In the genomic region with DNA sequence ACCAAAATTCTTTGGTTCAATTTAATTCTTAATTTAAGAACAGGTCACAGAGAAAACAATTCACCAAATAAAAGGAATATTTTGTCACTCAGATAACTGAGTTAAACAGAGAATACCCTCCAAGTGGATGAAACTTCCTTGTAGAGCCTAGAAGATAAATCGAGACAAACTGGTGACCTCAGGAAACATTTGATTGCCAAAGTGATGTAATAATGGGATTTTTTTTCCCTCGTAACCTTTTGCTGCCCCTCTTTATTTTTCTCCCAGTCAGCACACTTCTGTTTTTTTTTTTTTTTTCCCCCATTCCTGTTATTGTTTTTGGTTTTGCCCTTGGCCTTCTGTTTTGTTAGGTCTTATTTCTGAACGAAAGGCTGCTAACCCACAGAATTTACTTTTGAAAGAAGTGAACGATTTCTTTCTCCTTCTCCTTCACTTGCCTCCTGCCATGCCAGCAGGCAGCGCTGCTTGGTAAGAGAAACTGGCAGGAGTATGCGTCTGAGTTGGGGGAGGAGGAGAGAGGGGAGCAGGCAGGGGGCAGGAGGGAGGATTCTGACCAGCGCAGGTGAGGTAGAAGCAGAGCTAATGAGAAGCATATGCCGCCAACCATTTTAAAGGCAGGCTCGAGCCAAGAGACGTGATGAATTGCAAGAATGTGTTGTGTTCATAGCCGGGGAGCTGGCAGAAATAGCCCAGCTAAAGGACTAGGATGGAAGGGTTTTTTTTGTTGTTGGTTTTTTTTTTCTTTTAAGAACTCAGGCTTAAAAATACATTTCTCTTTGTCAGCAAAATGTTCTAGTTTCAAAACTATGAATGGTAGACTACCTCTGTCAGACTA, we compare ENCODE assay signal across 8 cellular contexts.
DNase-seq lines count a peak whose midpoint lies in the region; ATAC-seq and TF ChIP-seq lines count a peak whose summit lies in the region.

No MANE protein-coding gene starts in this region.

- peaks cover 25% of the 10 kb centered on the region for H3K4me1 ChIP-seq in smooth muscle cell (ENCODE audit: low read depth)
- H3K4me1 ChIP-seq in Caco-2, result peaks cover 26% of the 10 kb centered on the region

- H3K9me3 ChIP-seq in smooth muscle cell (replicated peaks; ENCODE audit: low read depth) (no peaks in the 10 kb centered on the region), Caco-2 (0 out of 2 replicates have a peak, but pooled peaks cover 4% of the 10 kb centered on the region)

- H3F3A ChIP-seq in smooth muscle cell (ENCODE audit: low read depth), result no peaks in the 10 kb centered on the region

- no peak overlapping the region for H3K4me3 ChIP-seq in smooth muscle cell
- H3K4me3 ChIP-seq in Caco-2 (ENCODE audit: low read depth, low read length), result no peak overlapping the region

- H3K27me3 Mint-ChIP-seq in Caco-2 (ENCODE audit: insufficient read depth, unreplicated experiment), result no peaks in the 10 kb centered on the region

- POLR2A ChIA-PET in Caco-2 (lab: Charles Lee), result no interaction called here

- no peaks in the 10 kb centered on the region for H3K36me3 ChIP-seq in smooth muscle cell (ENCODE audit: low read depth)
- peaks cover 1% of the 10 kb centered on the region; the same call in 1 of the 2 replicates for H3K36me3 ChIP-seq in Caco-2 (ENCODE audit: control insufficient read depth, insufficient read depth, low read length)

- peak overlapping the region; percentile 53 for H3K27ac ChIP-seq in smooth muscle cell (ENCODE audit: low read depth)

- peak; percentile 3 for TF ChIP-seq CTCF in smooth muscle cell (IDR thresholded peaks at IDR 0.05; ENCODE audit: borderline replicate concordance, insufficient read depth, poor library complexity, severe bottlenecking)
- no peak for TF ChIP-seq CTCF in Caco-2 (IDR thresholded peaks at IDR 0.05; ENCODE audit: insufficient read depth in 1 of 2, low read depth in 1 of 2, low read length in 1 of 2, severe bottlenecking in 1 of 2, unreplicated experiment in 1 of 2)

- no peak overlapping the region for H2AFZ ChIP-seq in smooth muscle cell (ENCODE audit: low read depth)

- H3K4me3 Mint-ChIP-seq in Caco-2 (ENCODE audit: unreplicated experiment), result no peak overlapping the region

- no peak for ATAC-seq in GM21717 (IDR thresholded peaks at IDR 0.05; ENCODE audit: unreplicated experiment)
- ATAC-seq in GM21825 (IDR thresholded peaks at IDR 0.05; ENCODE audit: unreplicated experiment), result no peak

- BruUV-seq in Caco-2 (replicated peaks; lab: Mats Ljungman, UMichigan), result no TSS peak

- peaks cover 47% of the 10 kb centered on the region for H3K79me2 ChIP-seq in smooth muscle cell (ENCODE audit: low read depth)

- H4K20me1 ChIP-seq in smooth muscle cell (ENCODE audit: low read depth), result no peaks in the 10 kb centered on the region

- H3K27ac Mint-ChIP-seq in Caco-2 (ENCODE audit: unreplicated experiment), result no peak overlapping the region

- peak overlapping the region; percentile 1 for H3K9ac ChIP-seq in smooth muscle cell (ENCODE audit: low read depth)

- H3K27me3 ChIP-seq in smooth muscle cell (ENCODE audit: low read depth), result no peaks in the 10 kb centered on the region
- H3K27me3 ChIP-seq in Caco-2 (replicated peaks; ENCODE audit: control insufficient read depth, insufficient read depth, low read length), result no peaks in the 10 kb centered on the region

- H3K4me2 ChIP-seq in smooth muscle cell, result peak overlapping the region; percentile 33

- peak; percentile 9 for DNase-seq in NCI-H1694 (lab: John Stamatoyannopoulos, UW)
- DNase-seq in brain pericyte (ENCODE audit: low read depth, low spot score), result peak; percentile 70
- peak; percentile 77 for DNase-seq in iris pigment epithelial cell (ENCODE audit: low read depth)
- no peak for DNase-seq in smooth muscle cell (lab: John Stamatoyannopoulos, UW; ENCODE audit: unreplicated experiment)
- DNase-seq in Caco-2, result no peak
- no peak for DNase-seq in GDM1 (lab: John Stamatoyannopoulos, UW)

- intact Hi-C loops in Caco-2 (cut with micrococcal nuclease; ENCODE audit: unreplicated experiment), result no loop called here

- 35% methylated on average over 11 of the region's 11 CpGs for WGBS in smooth muscle cell (ENCODE audit: low lambda C conversion rate)

- H3K4me1 Mint-ChIP-seq in Caco-2 (ENCODE audit: low read depth, unreplicated experiment), result peaks cover 34% of the 10 kb centered on the region

- H3K9me3 Mint-ChIP-seq in Caco-2 (ENCODE audit: unreplicated experiment), result no peaks in the 10 kb centered on the region

- CTCF ChIA-PET in Caco-2 (lab: Charles Lee), result no interaction called here

- H3K36me3 Mint-ChIP-seq in Caco-2 (ENCODE audit: insufficient read depth, unreplicated experiment), result peaks cover 5% of the 10 kb centered on the region

Comparison
In these comparisons a context has a peak if more than half of its experiments do, and no peak if none do; other contexts are left out.
1. DNase-seq: peak in NCI-H1694 (single experiment), brain pericyte (single experiment) and iris pigment epithelial cell (single experiment); none in smooth muscle cell (single experiment), Caco-2 (0 of 2) and GDM1 (single experiment).